In genomic region chr15:94387854-94388441, GRCh38 we compare ENCODE assay signal across 10 cellular contexts.
DNase-seq lines count a peak whose midpoint lies in the region; ATAC-seq and TF ChIP-seq lines count a peak whose summit lies in the region.
"Had no signal": no experiment of that assay in that cellular context is flagged by ENCODE, and none has a peak within 500 bp of the region (broad histone marks: within the 10 kb centered on the region; RNA-seq: fewer than 3 reads in every experiment).

No MANE protein-coding gene starts in this region.

- H3K4me3 Mint-ChIP-seq in naive B cell, result peak overlapping the region; percentile 54 to 87 (median 74)
- H3K4me3 Mint-ChIP-seq: WTC11 had no signal

- H3K27me3 Mint-ChIP-seq in naive B cell, result no peaks in the 10 kb centered on the region

- POLR2A ChIA-PET in HEK293T (lab: Yijun Ruan, JAX), result no interaction called here

- peaks cover 34 to 43% (median 35%) of the 10 kb centered on the region in 3 donors for H3K4me1 Mint-ChIP-seq in naive B cell

- H3K36me3 ChIP-seq in Peyer's patch, result peaks cover 0 to 15% (median 0%) of the 10 kb centered on the region in 3 donors
- H3K36me3 ChIP-seq: right atrium auricular region had no signal

- DNase-seq in Peyer's patch, result peak in 2 of 3 donors; percentile 35 to 49
- DNase-seq in naive B cell, result peak; percentile 59
- DNase-seq in NCI-H1105 (lab: John Stamatoyannopoulos, UW), result no peak
- no peak for DNase-seq in occipital lobe (lab: John Stamatoyannopoulos, UW)
- no peak for DNase-seq in HEK293T (ENCODE audit: extremely low spot score)

- H3K36me3 Mint-ChIP-seq in naive B cell, result peaks cover 22 to 29% of the 10 kb centered on the region in 2 donors
- H3K36me3 Mint-ChIP-seq: WTC11 had no signal

- peak overlapping the region; percentile 44 to 92 (median 87) for H3K27ac Mint-ChIP-seq in naive B cell
- H3K27ac Mint-ChIP-seq: WTC11 had no signal

- no peak for TF ChIP-seq CTCF in Peyer's patch (IDR thresholded peaks at IDR 0.05)

- H3K4me1 ChIP-seq in Peyer's patch, result peaks cover 0 to 4% (median 0%) of the 10 kb centered on the region in 4 donors
- H3K4me1 ChIP-seq: right atrium auricular region had no signal

- peak; percentile 62 for ATAC-seq in GM19043 (IDR thresholded peaks at IDR 0.05; ENCODE audit: low read depth, unreplicated experiment)
- peak; percentile 42 for ATAC-seq in HG02678 (IDR thresholded peaks at IDR 0.05; ENCODE audit: unreplicated experiment)
- peak; percentile 87 to 88 for ATAC-seq in naive B cell (ENCODE audit: low read depth in 2 of 2)
- ATAC-seq: K562, WTC11 had no signal

- TF ChIP-seq POLR2A in Peyer's patch (IDR thresholded peaks at IDR 0.05), result no peak

- no peak overlapping the region for H3K4me3 ChIP-seq in Peyer's patch
- H3K4me3 ChIP-seq: K562, right atrium auricular region had no signal

- no peaks in the 10 kb centered on the region for H3K9me3 ChIP-seq in Peyer's patch
- H3K9me3 ChIP-seq: right atrium auricular region had no signal

- CTCF ChIA-PET in HEK293T (lab: Yijun Ruan, JAX), result no interaction called here

- no peak overlapping the region for H3K27ac ChIP-seq in Peyer's patch
- H3K27ac ChIP-seq: right atrium auricular region had no signal

- H3K27me3 ChIP-seq in Peyer's patch, result no peaks in the 10 kb centered on the region
- H3K27me3 ChIP-seq: right atrium auricular region had no signal

- H3K9me3 Mint-ChIP-seq in naive B cell, result peaks cover 0 to 5% (median 0%) of the 10 kb centered on the region in 7 donors
- H3K9me3 Mint-ChIP-seq: WTC11 had no signal

TF ChIP-seq in HEK293T, 16 proteins besides CTCF, POLR2A, EP300 and RAD21:
- TF ChIP-seq NFRKB (IDR thresholded peaks at IDR 0.05) (no peak), LEF1 (IDR thresholded peaks at IDR 0.05; ENCODE audit: borderline replicate concordance) (no peak), SP1 (IDR thresholded peaks at IDR 0.05) (no peak)

Comparison
In these comparisons a context has a peak if more than half of its experiments do, and no peak if none do; other contexts are left out.
1. DNase-seq: peak in Peyer's patch (2 of 3) and naive B cell (single experiment); none in NCI-H1105 (single experiment), occipital lobe (single experiment) and HEK293T (single experiment).
2. Peak in every context shown above with its lines, with median percentiles within 50 percentile points of each other: ATAC-seq.